In genomic region chr12:47705239-47705570, GRCh38 we compare ENCODE assay signal across 9 cellular contexts. TPM values are rescaled to one million over a fixed set of nuclear protein-coding genes. Genes with fewer than 3 reads are reported as not detected.
DNase-seq lines count a peak whose midpoint lies in the region; ATAC-seq, FAIRE-seq and TF ChIP-seq lines count a peak whose summit lies in the region.
"Had no signal": no experiment of that assay in that cellular context is flagged by ENCODE, and none has a peak within 500 bp of the region (broad histone marks: within the 10 kb centered on the region; RNA-seq: fewer than 3 reads in every experiment).

No MANE protein-coding gene starts in this region.

- H3K4me3 ChIP-seq in kidney (ENCODE audit: low read length in 2 of 2): peak overlapping the region; percentile 81 to 94
- H3K4me3 ChIP-seq in testis: peak overlapping the region; percentile 93 to 98

- ATAC-seq in activated naive CD8-positive, alpha-beta T cell treated with anti-CD3 and anti-CD28 coated beads, Interleukin-2, amount 10 ng/mL, durations not matched to agents 7 days and 5 days (ENCODE audit: low read depth): no peak

- no peaks in the 10 kb centered on the region for H3K27me3 ChIP-seq in testis

- FAIRE-seq in kidney (lab: Jason Lieb, UNC) (no peak), H54 (lab: Jason Lieb, UNC) (no peak)

- peak overlapping the region; percentile 75 for H3K27ac Mint-ChIP-seq in activated CD4-positive, alpha-beta T cell treated with anti-CD3 and anti-CD28 coated beads, Interleukin-2, amount 10 ng/mL, durations not matched to agents 7 days and 5 days
- H3K27ac Mint-ChIP-seq in activated naive CD8-positive, alpha-beta T cell treated with anti-CD3 and anti-CD28 coated beads, Interleukin-2, amount 10 ng/mL, durations not matched to agents 7 days and 5 days: peak overlapping the region; percentile 79

- no peak overlapping the region for H3K27ac ChIP-seq in kidney (ENCODE audit: low read depth in 2 of 2, low read length in 2 of 2)
- H3K27ac ChIP-seq in testis: peak overlapping the region; percentile 69 to 93

- H3K36me3 Mint-ChIP-seq in activated CD4-positive, alpha-beta T cell treated with anti-CD3 and anti-CD28 coated beads, Interleukin-2, amount 10 ng/mL, durations not matched to agents 7 days and 5 days (ENCODE audit: low read depth): peaks cover 20% of the 10 kb centered on the region
- peaks cover 15% of the 10 kb centered on the region for H3K36me3 Mint-ChIP-seq in activated naive CD8-positive, alpha-beta T cell treated with anti-CD3 and anti-CD28 coated beads, Interleukin-2, amount 10 ng/mL, durations not matched to agents 7 days and 5 days

- no peak for DNase-seq in activated CD4-positive, alpha-beta T cell treated with anti-CD3 and anti-CD28 coated beads, Interleukin-2, amount 10 ng/mL, durations not matched to agents 7 days and 5 days
- DNase-seq in activated CD4-positive, alpha-beta T cell treated with anti-CD3 and anti-CD28 coated beads, Interleukin-2, amount 50 U/mL, for 48 hours: no peak
- no peak for DNase-seq in activated naive CD8-positive, alpha-beta T cell treated with anti-CD3 and anti-CD28 coated beads, Interleukin-2, amount 10 ng/mL, durations not matched to agents 7 days and 5 days
- DNase-seq in kidney: no peak
- DNase-seq in testis: no peak
- DNase-seq in NCI-H2029 (lab: John Stamatoyannopoulos, UW): no peak
- DNase-seq in middle frontal gyrus (ENCODE audit: extremely low spot score, low spot score): no peak
- no peak for DNase-seq in H54 (ENCODE audit: insufficient read length, low spot score)

- H3K4me3 Mint-ChIP-seq in activated CD4-positive, alpha-beta T cell treated with anti-CD3 and anti-CD28 coated beads, Interleukin-2, amount 10 ng/mL, durations not matched to agents 7 days and 5 days: peak overlapping the region; percentile 90
- peak overlapping the region; percentile 96 for H3K4me3 Mint-ChIP-seq in activated naive CD8-positive, alpha-beta T cell treated with anti-CD3 and anti-CD28 coated beads, Interleukin-2, amount 10 ng/mL, durations not matched to agents 7 days and 5 days

- H3K9me3 ChIP-seq in kidney (ENCODE audit: control insufficient read depth in 1 of 2, low read length in 2 of 2) (no peaks in the 10 kb centered on the region), testis (no peaks in the 10 kb centered on the region)

- H3K4me1 Mint-ChIP-seq in activated CD4-positive, alpha-beta T cell treated with anti-CD3 and anti-CD28 coated beads, Interleukin-2, amount 10 ng/mL, durations not matched to agents 7 days and 5 days: peaks cover 46% of the 10 kb centered on the region
- peaks cover 45% of the 10 kb centered on the region for H3K4me1 Mint-ChIP-seq in activated naive CD8-positive, alpha-beta T cell treated with anti-CD3 and anti-CD28 coated beads, Interleukin-2, amount 10 ng/mL, durations not matched to agents 7 days and 5 days

- H3K9me3 Mint-ChIP-seq in activated CD4-positive, alpha-beta T cell treated with anti-CD3 and anti-CD28 coated beads, Interleukin-2, amount 10 ng/mL, durations not matched to agents 7 days and 5 days: no peaks in the 10 kb centered on the region
- H3K9me3 Mint-ChIP-seq in activated naive CD8-positive, alpha-beta T cell treated with anti-CD3 and anti-CD28 coated beads, Interleukin-2, amount 10 ng/mL, durations not matched to agents 7 days and 5 days: no peaks in the 10 kb centered on the region

- H3K36me3 ChIP-seq in kidney (ENCODE audit: control insufficient read depth in 1 of 2, insufficient read depth in 2 of 2, low read length in 2 of 2): peaks cover 0 to 4% of the 10 kb centered on the region in 2 donors
- H3K36me3 ChIP-seq in testis (ENCODE audit: low read depth, missing control alignments): no peaks in the 10 kb centered on the region

- TF ChIP-seq POLR2A in testis (IDR thresholded peaks at IDR 0.05) (no peak), H54 (IDR thresholded peaks at IDR 0.05; ENCODE audit: low read depth, low read length) (no peak)

- CTCF ChIA-PET in activated CD4-positive, alpha-beta T cell treated with anti-CD3 and anti-CD28 coated beads, Interleukin-2, amount 10 ng/mL, durations not matched to agents 7 days and 5 days (lab: Charles Lee): no interaction called here

- no peaks in the 10 kb centered on the region for H3K27me3 Mint-ChIP-seq in activated CD4-positive, alpha-beta T cell treated with anti-CD3 and anti-CD28 coated beads, Interleukin-2, amount 10 ng/mL, durations not matched to agents 7 days and 5 days
- no peaks in the 10 kb centered on the region for H3K27me3 Mint-ChIP-seq in activated naive CD8-positive, alpha-beta T cell treated with anti-CD3 and anti-CD28 coated beads, Interleukin-2, amount 10 ng/mL, durations not matched to agents 7 days and 5 days

- intact Hi-C loops in kidney (cut with DNase I): no loop called here
- intact Hi-C loops in testis (cut with DNase I; ENCODE audit: low total_unique reads): no loop called here

- WGBS in testis, 2 donors: 0% methylated on average over 9 of the region's 9 CpGs

- TF ChIP-seq CTCF in kidney (IDR thresholded peaks at IDR 0.05; ENCODE audit: borderline replicate concordance, extremely low read depth, insufficient read depth) (no peak), testis (IDR thresholded peaks at IDR 0.05) (no peak)

- POLR2A ChIA-PET in activated CD4-positive, alpha-beta T cell treated with anti-CD3 and anti-CD28 coated beads, Interleukin-2, amount 10 ng/mL, durations not matched to agents 7 days and 5 days (lab: Charles Lee): no interaction called here
- POLR2A ChIA-PET in activated naive CD8-positive, alpha-beta T cell treated with anti-CD3 and anti-CD28 coated beads, Interleukin-2, amount 10 ng/mL, durations not matched to agents 7 days and 5 days (lab: Charles Lee): interaction anchor here (0.7 to 2.1 kb wide), 4 partner anchors 10 to 1631 kb away, joined by 3 to 5 read pairs (median 4); partner anchors contain the start of gene SLC38A1

- H3K4me1 ChIP-seq in kidney (ENCODE audit: control insufficient read depth in 1 of 2, insufficient read depth in 1 of 2, low read depth in 1 of 2, low read length in 2 of 2) (no peaks in the 10 kb centered on the region), testis (peaks cover 6% of the 10 kb centered on the region)

- H3K9ac ChIP-seq in kidney (ENCODE audit: low read length in 2 of 2): peak overlapping the region in 1 of 2 donors; percentile 92

RNA-seq across cellular contexts. Expression of gene RPAP3, which starts 0.6 kb away (rescaled TPM):
- total RNA-seq in activated CD4-positive, alpha-beta T cell treated with anti-CD3 and anti-CD28 coated beads, Interleukin-2, amount 10 ng/mL, durations not matched to agents 7 days and 5 days: 10 to 100 TPM; 40.3 to 42.9 TPM
- 10 to 100 TPM; 36.0 to 41.1 TPM for total RNA-seq in activated naive CD8-positive, alpha-beta T cell treated with anti-CD3 and anti-CD28 coated beads, Interleukin-2, amount 10 ng/mL, durations not matched to agents 7 days and 5 days
- total RNA-seq in kidney (20.6 TPM), testis (10 to 100 TPM; 25.0 to 32.3 TPM)
- polyA plus RNA-seq in kidney (ENCODE audit: insufficient read depth, low read depth, low replicate concordance) (15.6 TPM), testis (ENCODE audit: insufficient read depth, low read depth, low replicate concordance) (12.7 TPM)

RNA-seq across cellular contexts. Expression of gene ENDOU, which starts 20.1 kb away (rescaled TPM):
- not detected for total RNA-seq in activated CD4-positive, alpha-beta T cell treated with anti-CD3 and anti-CD28 coated beads, Interleukin-2, amount 10 ng/mL, durations not matched to agents 7 days and 5 days
- under 1 TPM in 1 of 2 experiments, not detected in 1; 0.30 TPM for total RNA-seq in activated naive CD8-positive, alpha-beta T cell treated with anti-CD3 and anti-CD28 coated beads, Interleukin-2, amount 10 ng/mL, durations not matched to agents 7 days and 5 days
- total RNA-seq in kidney: 0.91 TPM
- 0.28 TPM for polyA plus RNA-seq in kidney (ENCODE audit: insufficient read depth, low read depth, low replicate concordance)
- total RNA-seq in testis: under 1 TPM; 0.16 to 0.43 TPM
- polyA plus RNA-seq in testis (ENCODE audit: insufficient read depth, low read depth, low replicate concordance): 0.21 TPM
- total RNA-seq: SK-MEL-5 had no signal

RNA-seq across cellular contexts. Expression of gene RAPGEF3, which starts 53.5 kb away (rescaled TPM):
- under 1 TPM in 1 of 2 experiments, not detected in 1; 0.15 TPM for total RNA-seq in activated CD4-positive, alpha-beta T cell treated with anti-CD3 and anti-CD28 coated beads, Interleukin-2, amount 10 ng/mL, durations not matched to agents 7 days and 5 days
- 1 to 10 TPM in 1 of 2 experiments, under 1 TPM in 1; 0.94 to 1.1 TPM for total RNA-seq in activated naive CD8-positive, alpha-beta T cell treated with anti-CD3 and anti-CD28 coated beads, Interleukin-2, amount 10 ng/mL, durations not matched to agents 7 days and 5 days
- total RNA-seq in kidney: 179 TPM
- 84.3 TPM for polyA plus RNA-seq in kidney (ENCODE audit: insufficient read depth, low read depth, low replicate concordance)
- total RNA-seq in testis: 10 to 100 TPM; 24.6 to 30.2 TPM
- polyA plus RNA-seq in testis (ENCODE audit: insufficient read depth, low read depth, low replicate concordance): 13.9 TPM

Comparison
In these comparisons a context has a peak if more than half of its experiments do, and no peak if none do; other contexts are left out.
1. H3K27ac ChIP-seq: peak in testis (2 of 2); none in kidney (0 of 2).
2. RNA of gene RAPGEF3, which starts 53.5 kb away (total RNA-seq): 179 TPM in kidney (single experiment) and 24.6 to 30.2 TPM in testis; 0.94 to 1.1 TPM in activated naive CD8-positive, alpha-beta T cell treated with anti-CD3 and anti-CD28 coated beads, Interleukin-2, amount 10 ng/mL, durations not matched to agents 7 days and 5 days and 0.15 TPM in activated CD4-positive, alpha-beta T cell treated with anti-CD3 and anti-CD28 coated beads, Interleukin-2, amount 10 ng/mL, durations not matched to agents 7 days and 5 days; every median in the first group is over 10 times any median in the second.